ENCODE assay signal across 20 cellular contexts in genomic region chr1:54012862-54013261, GRCh38. TPM values are rescaled to one million over a fixed set of nuclear protein-coding genes. Genes with fewer than 3 reads are reported as not detected.
DNase-seq lines count a peak whose midpoint lies in the region; ATAC-seq, FAIRE-seq and TF ChIP-seq lines count a peak whose summit lies in the region.
"Had no signal": no experiment of that assay in that cellular context is flagged by ENCODE, and none has a peak within 500 bp of the region (broad histone marks: within the 10 kb centered on the region; RNA-seq: fewer than 3 reads in every experiment).

No MANE protein-coding gene starts in this region.

- H3K36me3 ChIP-seq in endodermal cell (ENCODE audit: control insufficient read depth, insufficient read depth, low read length) (no peaks in the 10 kb centered on the region), HepG2 (replicated peaks in 1 of 2; ENCODE audit: control insufficient read depth in 1 of 2, insufficient read depth in 2 of 2, low read length in 2 of 2) (no peaks in the 10 kb centered on the region), ovary (no peaks in the 10 kb centered on the region)
- H3K36me3 ChIP-seq: BE2C had no signal

- TF ChIP-seq POLR2A in HepG2 (IDR thresholded peaks at IDR 0.05; ENCODE audit: insufficient read depth in 1 of 2, low read depth in 2 of 2, low read length in 2 of 2) (no peak), ovary (IDR thresholded peaks at IDR 0.05) (no peak)

- H3K27me3 Mint-ChIP-seq in endodermal cell (ENCODE audit: insufficient read depth): peaks cover 4% of the 10 kb centered on the region

- H3K9me3 ChIP-seq in endodermal cell (ENCODE audit: control insufficient read depth, low read length): no peaks in the 10 kb centered on the region
- no peaks in the 10 kb centered on the region for H3K9me3 ChIP-seq in HepG2 (ENCODE audit: low read length)
- H3K9me3 ChIP-seq in ovary: no peaks in the 10 kb centered on the region
- H3K9me3 ChIP-seq: A549, BE2C, Caco-2 had no signal

- TF ChIP-seq CTCF in endodermal cell (conservative IDR thresholded peaks at IDR 0.05) (no peak), HepG2 (CRISPR knock-in tag; IDR thresholded peaks at IDR 0.05) (no peak), ovary (IDR thresholded peaks at IDR 0.05) (no peak)

- TF ChIP-seq EP300 in HepG2 (IDR thresholded peaks at IDR 0.05; ENCODE audit: low read depth in 2 of 2, low read length in 2 of 2) (no peak), HepG2 (CRISPR knock-in tag; IDR thresholded peaks at IDR 0.05; ENCODE audit: borderline replicate concordance) (no peak), ovary (IDR thresholded peaks at IDR 0.05) (no peak)

- H3K4me1 Mint-ChIP-seq in endodermal cell: peaks cover 14% of the 10 kb centered on the region
- H3K4me1 Mint-ChIP-seq: CD4-positive, alpha-beta memory T cell; IgD-negative memory B cell had no signal

- TF ChIP-seq RAD21 in HepG2 (CRISPR knock-in tag; IDR thresholded peaks at IDR 0.05): no peak

- intact Hi-C loops in HepG2 (cut with micrococcal nuclease; ENCODE audit: unreplicated experiment): no loop called here
- intact Hi-C loops in ovary (cut with DNase I): no loop called here

- H3K27me3 ChIP-seq in endodermal cell (ENCODE audit: control insufficient read depth, insufficient read depth, low read length, poor library complexity, severe bottlenecking) (peaks cover 5% of the 10 kb centered on the region), HepG2 (ENCODE audit: control insufficient read depth in 1 of 2, insufficient read depth in 2 of 2, low read length in 2 of 2) (no peaks in the 10 kb centered on the region), ovary (no peaks in the 10 kb centered on the region)
- H3K27me3 ChIP-seq: BE2C had no signal

- H3K4me1 ChIP-seq in endodermal cell (ENCODE audit: control insufficient read depth, insufficient read depth, low read length) (no peaks in the 10 kb centered on the region), HepG2 (ENCODE audit: insufficient read depth, low read length) (peaks cover 54% of the 10 kb centered on the region), ovary (ENCODE audit: insufficient read depth) (no peaks in the 10 kb centered on the region)
- H3K4me1 ChIP-seq: BE2C had no signal

- H3K9ac ChIP-seq in endodermal cell (ENCODE audit: extremely low read depth, low read length, poor library complexity, severe bottlenecking) (no peak overlapping the region), HepG2 (ENCODE audit: insufficient read depth, low read depth, low read length) (no peak overlapping the region)
- H3K9ac ChIP-seq: GM23248 had no signal

- DNase-seq in activated CD8-positive, alpha-beta memory T cell treated with anti-CD3 and anti-CD28 coated beads for 24 hours: peak; percentile 15
- DNase-seq in activated CD8-positive, alpha-beta memory T cell treated with anti-CD3 and anti-CD28 coated beads, Interleukin-2, amount 50 U/mL, for 4 hours: no peak
- DNase-seq in endodermal cell (peak; percentile 25), HepG2 (ENCODE audit: low spot score) (no peak), urothelium cell line (ENCODE audit: low spot score) (no peak), ovary (no peak)
- DNase-seq: BE2C; Caco-2; CD4-positive, alpha-beta memory T cell; GM23248; H7 had no signal

- CTCF ChIA-PET in HepG2 (lab: Yijun Ruan, JAX; ENCODE audit: low intra/inter-chr PET ratio, low total read pairs): no interaction called here

- WGBS in endodermal cell (ENCODE audit: insufficient coverage in 1 of 2, insufficient read length in 1 of 2), 2 experiments: 90 to 97% methylated on average over 5 to 8 of the region's 8 CpGs
- WGBS in HepG2 (ENCODE audit: low lambda C conversion rate): 82% methylated on average over 8 of the region's 8 CpGs
- 65 to 66% (median 66%) methylated on average over 8 of the region's 8 CpGs for WGBS in ovary, 3 donors

- POLR2A ChIA-PET in HepG2 (lab: Yijun Ruan, JAX): interaction anchor here (0.7 kb wide), 1 partner anchor 21 kb away, joined by 3 read pairs; no protein-coding TSS in a partner anchor

- H3K36me3 Mint-ChIP-seq in endodermal cell (ENCODE audit: low read depth): no peaks in the 10 kb centered on the region
- H3K36me3 Mint-ChIP-seq: CD4-positive, alpha-beta memory T cell; IgD-negative memory B cell had no signal

- H3K4me2 ChIP-seq in HepG2 (ENCODE audit: low read depth, low read length): no peak overlapping the region
- H3K4me2 ChIP-seq: A549 had no signal

- H3K27ac ChIP-seq in endodermal cell (ENCODE audit: low read depth, low read length) (no peak overlapping the region), HepG2 (ENCODE audit: extremely low read length, insufficient read depth, low read length) (no peak overlapping the region), ovary (no peak overlapping the region)
- H3K27ac ChIP-seq: A549, C4-2B, GM23248 had no signal

- no peak for FAIRE-seq in HepG2 (lab: Jason Lieb, UNC)
- FAIRE-seq in urothelium cell line (lab: Jason Lieb, UNC): peak; percentile 30
- FAIRE-seq: A549, GM12878, GM18507 had no signal

- no peaks in the 10 kb centered on the region for H4K20me1 ChIP-seq in HepG2 (ENCODE audit: insufficient read depth, low read length)

- H3K9me3 Mint-ChIP-seq in endodermal cell: no peaks in the 10 kb centered on the region
- H3K9me3 Mint-ChIP-seq: CD4-positive, alpha-beta memory T cell; IgD-negative memory B cell had no signal

- no peak overlapping the region for H3K4me3 Mint-ChIP-seq in endodermal cell
- H3K4me3 Mint-ChIP-seq: CD4-positive, alpha-beta memory T cell; IgD-negative memory B cell had no signal

- no TSS peak for BruUV-seq in HepG2 (replicated peaks; lab: Mats Ljungman, UMichigan)

- H2AFZ ChIP-seq in HepG2 (ENCODE audit: low read length): no peak overlapping the region
- H2AFZ ChIP-seq: GM23248 had no signal

- H3K79me2 ChIP-seq in HepG2 (ENCODE audit: insufficient read depth, low read length): no peaks in the 10 kb centered on the region

- H3K27ac Mint-ChIP-seq in endodermal cell: no peak overlapping the region
- H3K27ac Mint-ChIP-seq: CD4-positive, alpha-beta memory T cell; IgD-negative memory B cell had no signal

- in situ Hi-C loops in HepG2 (cut with HindIII; ENCODE audit: extremely low pct_ligation_motif_present, low pct_unique_long_range_greater_than_20kb): no loop called here

- ATAC-seq in HepG2 (no peak), GM21381 (IDR thresholded peaks at IDR 0.05; ENCODE audit: unreplicated experiment) (no peak)
- ATAC-seq: A549, GM12878 had no signal

- no peak overlapping the region for H3K4me3 ChIP-seq in endodermal cell (ENCODE audit: low read length)
- no peak overlapping the region; a peak in 1 of 6 replicates for H3K4me3 ChIP-seq in HepG2 (replicated peaks in 1 of 3; ENCODE audit: insufficient read depth in 1 of 3, low read depth in 2 of 3, low read length in 3 of 3)
- no peak overlapping the region for H3K4me3 ChIP-seq in ovary
- H3K4me3 ChIP-seq: A549, GM12878, GM23248 had no signal

RNA-seq across cellular contexts. Expression of gene LDLRAD1, which starts 5.1 kb away (rescaled TPM):
- total RNA-seq in endodermal cell (not detected), HepG2 (2016; rRNA removed; fragmentation: Illumina TruSeq; extraction: Trizol) (1.2 and 2.5 TPM in 2 replicates), ovary (10 to 100 TPM in 1 of 7 donors, 1 to 10 TPM in 2, under 1 TPM in 2, not detected in 2; 0.37 to 49.6 (median 1.2) TPM)
- not detected for polyA plus RNA-seq in endodermal cell (2013, experiment 1 of 2)
- polyA plus RNA-seq in endodermal cell (2013, experiment 2 of 2): not detected
- 0.71 and 0.79 TPM in 2 replicates for total RNA-seq in HepG2 (2016; cell fraction: cytosol; rRNA removed; fragmentation: Illumina TruSeq; extraction: Trizol; ENCODE audit: low read depth)
- total RNA-seq in HepG2 (2016; cell fraction: insoluble cytoplasmic fraction; rRNA removed; fragmentation: Illumina TruSeq; extraction: Trizol): 1.6 and 2.3 TPM in 2 replicates
- total RNA-seq in HepG2 (2016; cell fraction: membrane; rRNA removed; fragmentation: Illumina TruSeq; extraction: Trizol): 1.5 and 2.4 TPM in 2 replicates
- 0.94 and 2.2 TPM in 2 replicates for total RNA-seq in HepG2 (2016; cell fraction: nucleus; rRNA removed; fragmentation: Illumina TruSeq; extraction: Trizol)
- polyA plus RNA-seq in HepG2 (2011; rRNA removed) (13.5 and 14.0 TPM in 2 replicates), ovary (under 1 TPM; 0.05 to 0.22 TPM)
- 9.6 and 10.4 TPM in 2 replicates for polyA plus RNA-seq in HepG2 (2011; cell fraction: cytosol; rRNA removed)
- 8.7 and 8.8 TPM in 2 replicates for polyA plus RNA-seq in HepG2 (2011; cell fraction: nucleus; rRNA removed)
- 2.3 and 3.2 TPM in 2 replicates for polyA plus RNA-seq in HepG2 (2012)
- polyA plus RNA-seq in HepG2 (2016; cell fraction: cytosol; fragmentation: Illumina TruSeq; extraction: Trizol; ENCODE audit: low read depth): 0.84 and 1.0 TPM in 2 replicates
- 2.2 and 2.3 TPM in 2 replicates for polyA plus RNA-seq in HepG2 (2016; cell fraction: insoluble cytoplasmic fraction; fragmentation: Illumina TruSeq; extraction: Trizol; ENCODE audit: low read depth)
- polyA plus RNA-seq in HepG2 (2016; cell fraction: membrane; fragmentation: Illumina TruSeq; extraction: Trizol; ENCODE audit: low read depth): 1.7 and 2.9 TPM in 2 replicates
- 4.1 and 4.2 TPM in 2 replicates for polyA plus RNA-seq in HepG2 (2016; cell fraction: nucleus; fragmentation: Illumina TruSeq; extraction: Trizol; ENCODE audit: insufficient read depth, low read depth)
- polyA minus RNA-seq in HepG2 (2011; rRNA and poly(A)+ RNA removed; ENCODE audit: low replicate concordance): 9.7 TPM in 1 of 2 replicates, not detected in the other
- 2.0 and 2.6 TPM in 2 replicates for polyA minus RNA-seq in HepG2 (2011; cell fraction: cytosol; rRNA and poly(A)+ RNA removed)
- polyA minus RNA-seq in HepG2 (2011; cell fraction: nucleus; rRNA and poly(A)+ RNA removed): 2.6 and 4.4 TPM in 2 replicates
- total RNA-seq: Caco-2; CD4-positive, alpha-beta memory T cell; G401; GM12878; GM23248; H7; HT-29 had no signal
- polyA plus RNA-seq: AG04450; CD4-positive, alpha-beta memory T cell; GM12878; GM23248; IgD-negative memory B cell had no signal

RNA-seq across cellular contexts. Expression of gene TMEM59, which starts 40.1 kb away (rescaled TPM):
- total RNA-seq in endodermal cell (100 to 1,000 TPM in 1 of 2 donors, 10 to 100 TPM in 1; 99.6 to 112 TPM), HepG2 (2016; rRNA removed; fragmentation: Illumina TruSeq; extraction: Trizol) (98.2 and 147 TPM in 2 replicates), ovary (100 to 1,000 TPM; 165 to 337 (median 268) TPM)
- 157 TPM for polyA plus RNA-seq in endodermal cell (2013, experiment 1 of 2)
- polyA plus RNA-seq in endodermal cell (2013, experiment 2 of 2): 139 TPM
- total RNA-seq in HepG2 (2016; cell fraction: cytosol; rRNA removed; fragmentation: Illumina TruSeq; extraction: Trizol; ENCODE audit: low read depth): 69.6 and 74.1 TPM in 2 replicates
- 103 and 155 TPM in 2 replicates for total RNA-seq in HepG2 (2016; cell fraction: insoluble cytoplasmic fraction; rRNA removed; fragmentation: Illumina TruSeq; extraction: Trizol)
- 71.1 and 72.1 TPM in 2 replicates for total RNA-seq in HepG2 (2016; cell fraction: membrane; rRNA removed; fragmentation: Illumina TruSeq; extraction: Trizol)
- 118 and 122 TPM in 2 replicates for total RNA-seq in HepG2 (2016; cell fraction: nucleus; rRNA removed; fragmentation: Illumina TruSeq; extraction: Trizol)
- polyA plus RNA-seq in HepG2 (2011; rRNA removed) (354 and 363 TPM in 2 replicates), ovary (100 to 1,000 TPM; 267 to 406 TPM)
- polyA plus RNA-seq in HepG2 (2011; cell fraction: cytosol; rRNA removed): 200 and 292 TPM in 2 replicates
- 51.7 and 67.8 TPM in 2 replicates for polyA plus RNA-seq in HepG2 (2011; cell fraction: nucleus; rRNA removed)
- 215 and 233 TPM in 2 replicates for polyA plus RNA-seq in HepG2 (2012)
- 60.3 and 66.9 TPM in 2 replicates for polyA plus RNA-seq in HepG2 (2016; cell fraction: cytosol; fragmentation: Illumina TruSeq; extraction: Trizol; ENCODE audit: low read depth)
- 85.0 and 92.7 TPM in 2 replicates for polyA plus RNA-seq in HepG2 (2016; cell fraction: insoluble cytoplasmic fraction; fragmentation: Illumina TruSeq; extraction: Trizol; ENCODE audit: low read depth)
- 53.7 and 61.9 TPM in 2 replicates for polyA plus RNA-seq in HepG2 (2016; cell fraction: membrane; fragmentation: Illumina TruSeq; extraction: Trizol; ENCODE audit: low read depth)
- 154 and 158 TPM in 2 replicates for polyA plus RNA-seq in HepG2 (2016; cell fraction: nucleus; fragmentation: Illumina TruSeq; extraction: Trizol; ENCODE audit: insufficient read depth, low read depth)
- 163 and 204 TPM in 2 replicates for polyA minus RNA-seq in HepG2 (2011; rRNA and poly(A)+ RNA removed; ENCODE audit: low replicate concordance)
- polyA minus RNA-seq in HepG2 (2011; cell fraction: cytosol; rRNA and poly(A)+ RNA removed): 93.6 and 117 TPM in 2 replicates
- polyA minus RNA-seq in HepG2 (2011; cell fraction: nucleus; rRNA and poly(A)+ RNA removed): 36.6 and 61.8 TPM in 2 replicates

RNA-seq across cellular contexts. Expression of gene TCEANC2, which starts 40.5 kb away (rescaled TPM):
- 1 to 10 TPM; 5.9 to 6.6 TPM for total RNA-seq in endodermal cell
- polyA plus RNA-seq in endodermal cell (2013, experiment 1 of 2): 5.4 TPM
- 5.3 TPM for polyA plus RNA-seq in endodermal cell (2013, experiment 2 of 2)
- 5.0 and 6.1 TPM in 2 replicates for total RNA-seq in HepG2 (2016; rRNA removed; fragmentation: Illumina TruSeq; extraction: Trizol)
- total RNA-seq in HepG2 (2016; cell fraction: cytosol; rRNA removed; fragmentation: Illumina TruSeq; extraction: Trizol; ENCODE audit: low read depth): 0.51 and 0.88 TPM in 2 replicates
- total RNA-seq in HepG2 (2016; cell fraction: insoluble cytoplasmic fraction; rRNA removed; fragmentation: Illumina TruSeq; extraction: Trizol): 4.8 and 6.8 TPM in 2 replicates
- total RNA-seq in HepG2 (2016; cell fraction: membrane; rRNA removed; fragmentation: Illumina TruSeq; extraction: Trizol): 1.6 and 1.8 TPM in 2 replicates
- total RNA-seq in HepG2 (2016; cell fraction: nucleus; rRNA removed; fragmentation: Illumina TruSeq; extraction: Trizol): 2.0 and 3.7 TPM in 2 replicates
- polyA plus RNA-seq in HepG2 (2011; rRNA removed): 3.6 and 3.8 TPM in 2 replicates
- 2.2 and 2.3 TPM in 2 replicates for polyA plus RNA-seq in HepG2 (2011; cell fraction: cytosol; rRNA removed)
- 3.6 and 4.3 TPM in 2 replicates for polyA plus RNA-seq in HepG2 (2011; cell fraction: nucleus; rRNA removed)
- polyA plus RNA-seq in HepG2 (2012): 1.6 and 2.4 TPM in 2 replicates
- polyA plus RNA-seq in HepG2 (2016; cell fraction: cytosol; fragmentation: Illumina TruSeq; extraction: Trizol; ENCODE audit: low read depth): 0.37 and 0.94 TPM in 2 replicates
- 5.2 and 8.7 TPM in 2 replicates for polyA plus RNA-seq in HepG2 (2016; cell fraction: insoluble cytoplasmic fraction; fragmentation: Illumina TruSeq; extraction: Trizol; ENCODE audit: low read depth)
- polyA plus RNA-seq in HepG2 (2016; cell fraction: membrane; fragmentation: Illumina TruSeq; extraction: Trizol; ENCODE audit: low read depth): 1.3 and 1.5 TPM in 2 replicates
- 3.7 and 5.4 TPM in 2 replicates for polyA plus RNA-seq in HepG2 (2016; cell fraction: nucleus; fragmentation: Illumina TruSeq; extraction: Trizol; ENCODE audit: insufficient read depth, low read depth)
- 4.6 and 9.1 TPM in 2 replicates for polyA minus RNA-seq in HepG2 (2011; rRNA and poly(A)+ RNA removed; ENCODE audit: low replicate concordance)
- 1.5 and 2.2 TPM in 2 replicates for polyA minus RNA-seq in HepG2 (2011; cell fraction: cytosol; rRNA and poly(A)+ RNA removed)
- 4.4 and 5.6 TPM in 2 replicates for polyA minus RNA-seq in HepG2 (2011; cell fraction: nucleus; rRNA and poly(A)+ RNA removed)
- total RNA-seq in ovary: 1 to 10 TPM; 1.8 to 4.7 (median 3.0) TPM
- polyA plus RNA-seq in ovary: 1 to 10 TPM; 1.9 to 5.2 TPM

Comparison
In these comparisons a context has a peak if more than half of its experiments do, and no peak if none do; other contexts are left out.
1. DNase-seq: peak in activated CD8-positive, alpha-beta memory T cell treated with anti-CD3 and anti-CD28 coated beads for 24 hours (single experiment) and endodermal cell (single experiment); none in activated CD8-positive, alpha-beta memory T cell treated with anti-CD3 and anti-CD28 coated beads, Interleukin-2, amount 50 U/mL, for 4 hours (single experiment), HepG2 (single experiment), urothelium cell line (single experiment) and ovary (0 of 5).